In genomic region chr20:62794007-62794724, GRCh38 we compare ENCODE assay signal across 8 cellular contexts. TPM values are rescaled to one million over a fixed set of nuclear protein-coding genes. Genes with fewer than 3 reads are reported as not detected.
DNase-seq lines count a peak whose midpoint lies in the region; ATAC-seq, FAIRE-seq and TF ChIP-seq lines count a peak whose summit lies in the region.

No MANE protein-coding gene starts in this region.

- peaks cover 51% of the 10 kb centered on the region for H3K36me3 Mint-ChIP-seq in Caco-2 (ENCODE audit: insufficient read depth, unreplicated experiment)
- peaks cover 8% of the 10 kb centered on the region for H3K36me3 Mint-ChIP-seq in mesothelial cell of epicardium

- BruUV-seq in Caco-2 (replicated peaks; lab: Mats Ljungman, UMichigan): no TSS peak

- TF ChIP-seq CTCF in Caco-2 (IDR thresholded peaks at IDR 0.05; ENCODE audit: insufficient read depth in 1 of 2, low read depth in 1 of 2, low read length in 1 of 2, severe bottlenecking in 1 of 2, unreplicated experiment in 1 of 2) (no peak), mesothelial cell of epicardium (IDR thresholded peaks at IDR 0.05; ENCODE audit: unreplicated experiment) (no peak)

- H3K27me3 ChIP-seq in Caco-2 (replicated peaks; ENCODE audit: control insufficient read depth, insufficient read depth, low read length) (no peaks in the 10 kb centered on the region), endocrine pancreas (ENCODE audit: control insufficient read depth, insufficient read depth, low read length) (no peaks in the 10 kb centered on the region)

- H3K9me3 ChIP-seq in Caco-2 (no peaks in the 10 kb centered on the region), endocrine pancreas (ENCODE audit: control insufficient read depth, low read length) (no peaks in the 10 kb centered on the region)

- POLR2A ChIA-PET in Caco-2 (lab: Charles Lee): interaction anchor here (0.5 to 1.2 kb wide), 34 partner anchors 9 to 1285 kb away, joined by 3 to 16 read pairs (median 4); partner anchors contain the start of genes GID8, LSM14B, OGFR and PPDPF

- H3K4me3 ChIP-seq in Caco-2 (ENCODE audit: low read depth, low read length): peak overlapping the region; percentile 57
- H3K4me3 ChIP-seq in endocrine pancreas (ENCODE audit: control insufficient read depth, insufficient read depth, low read length): no peak overlapping the region

- peak overlapping the region; percentile 19 for H3K9ac ChIP-seq in endocrine pancreas (ENCODE audit: control insufficient read depth, insufficient read depth, low read length)

- peaks cover 5% of the 10 kb centered on the region for H3K36me3 ChIP-seq in Caco-2 (ENCODE audit: control insufficient read depth, insufficient read depth, low read length)
- H3K36me3 ChIP-seq in endocrine pancreas (ENCODE audit: control insufficient read depth, insufficient read depth, low read length): no peaks in the 10 kb centered on the region

- peaks cover 15% of the 10 kb centered on the region for H3K4me1 Mint-ChIP-seq in Caco-2 (ENCODE audit: low read depth, unreplicated experiment)
- peaks cover 22% of the 10 kb centered on the region for H3K4me1 Mint-ChIP-seq in mesothelial cell of epicardium

- CTCF ChIA-PET in Caco-2 (lab: Charles Lee): interaction anchor here (0.5 to 3.5 kb wide), 62 partner anchors 8 to 730 kb away, joined by 3 to 57 read pairs (median 4); partner anchors contain the start of genes COL9A3, OGFR and SLCO4A1

- H3K27me3 Mint-ChIP-seq in Caco-2 (ENCODE audit: insufficient read depth, unreplicated experiment) (no peaks in the 10 kb centered on the region), mesothelial cell of epicardium (ENCODE audit: low read depth) (peaks cover 1% of the 10 kb centered on the region)

- peak; percentile 99 for FAIRE-seq in HTR-8/SVneo (lab: Jason Lieb, UNC)

- H3K4me3 Mint-ChIP-seq in Caco-2 (ENCODE audit: unreplicated experiment): peak overlapping the region; percentile 89
- peak overlapping the region; percentile 75 for H3K4me3 Mint-ChIP-seq in mesothelial cell of epicardium

- H3K9me3 Mint-ChIP-seq in Caco-2 (ENCODE audit: unreplicated experiment) (no peaks in the 10 kb centered on the region), mesothelial cell of epicardium (no peaks in the 10 kb centered on the region)

- ATAC-seq in GM21381 (IDR thresholded peaks at IDR 0.05; ENCODE audit: unreplicated experiment): peak; percentile 69

- H3K4me1 ChIP-seq in Caco-2: peaks cover 21% of the 10 kb centered on the region
- H3K4me1 ChIP-seq in endocrine pancreas (ENCODE audit: control insufficient read depth, insufficient read depth, low read length): no peaks in the 10 kb centered on the region

- DNase-seq in Caco-2 (peak; percentile 99 to 100), HTR-8/SVneo (ENCODE audit: insufficient read length, low spot score) (peak; percentile 99), NOMO-1 treated with dmso at 0.1 percent for 144 hours (lab: John Stamatoyannopoulos, UW; ENCODE audit: unreplicated experiment) (peak; percentile 78), mesothelial cell of epicardium (ENCODE audit: low spot score in 2 of 2, unreplicated experiment in 2 of 2) (peak; percentile 87 to 96)
- DNase-seq in activated CD8-positive, alpha-beta memory T cell treated with anti-CD3 and anti-CD28 coated beads, Interleukin-2, amount 50 U/mL, for 1 hour (ENCODE audit: extremely low read depth): peak; percentile 68
- peak; percentile 82 for DNase-seq in stimulated activated CD8-positive, alpha-beta memory T cell treated with anti-CD3 and anti-CD28 coated beads, Interleukin-15, amount 100 ng/mL, for 24 hours (ENCODE audit: low read depth)

- H3K27ac Mint-ChIP-seq in Caco-2 (ENCODE audit: unreplicated experiment) (peak overlapping the region; percentile 85), mesothelial cell of epicardium (peak overlapping the region; percentile 86)

- intact Hi-C loops in Caco-2 (cut with micrococcal nuclease; ENCODE audit: unreplicated experiment): loop anchor here (1.0 to 10.0 kb wide), 5 partner anchors 12 to 489 kb away; partner anchors contain the start of gene ADRM1

RNA-seq across cellular contexts. Expression of gene MRGBP, which starts 2.1 kb away (rescaled TPM):
- total RNA-seq in Caco-2 (2022) (40.3 and 43.4 TPM in 2 replicates), mesothelial cell of epicardium (18.4 to 20.8 TPM (median 20.4 TPM) in 3 replicates)

RNA-seq across cellular contexts. Expression of gene OGFR, which starts 10.5 kb away (rescaled TPM):
- total RNA-seq in Caco-2 (2022) (78.2 and 84.7 TPM in 2 replicates), mesothelial cell of epicardium (56.2 to 58.4 TPM (median 56.5 TPM) in 3 replicates)

RNA-seq across cellular contexts. Expression of gene COL9A3, which starts 22.7 kb away (rescaled TPM):
- total RNA-seq in Caco-2 (2022) (6.4 and 7.9 TPM in 2 replicates), mesothelial cell of epicardium (573 to 576 TPM (median 576 TPM) in 3 replicates)

Comparison
In these comparisons a context has a peak if more than half of its experiments do, and no peak if none do; other contexts are left out.
1. RNA of gene COL9A3, which starts 22.7 kb away (total RNA-seq): 573 to 576 TPM in mesothelial cell of epicardium; 6.4 to 7.9 TPM in Caco-2; every median in the first group is over 10 times any median in the second.
2. Peak in every context shown above with its lines, with median percentiles within 50 percentile points of each other: DNase-seq.